In the genomic region with DNA sequence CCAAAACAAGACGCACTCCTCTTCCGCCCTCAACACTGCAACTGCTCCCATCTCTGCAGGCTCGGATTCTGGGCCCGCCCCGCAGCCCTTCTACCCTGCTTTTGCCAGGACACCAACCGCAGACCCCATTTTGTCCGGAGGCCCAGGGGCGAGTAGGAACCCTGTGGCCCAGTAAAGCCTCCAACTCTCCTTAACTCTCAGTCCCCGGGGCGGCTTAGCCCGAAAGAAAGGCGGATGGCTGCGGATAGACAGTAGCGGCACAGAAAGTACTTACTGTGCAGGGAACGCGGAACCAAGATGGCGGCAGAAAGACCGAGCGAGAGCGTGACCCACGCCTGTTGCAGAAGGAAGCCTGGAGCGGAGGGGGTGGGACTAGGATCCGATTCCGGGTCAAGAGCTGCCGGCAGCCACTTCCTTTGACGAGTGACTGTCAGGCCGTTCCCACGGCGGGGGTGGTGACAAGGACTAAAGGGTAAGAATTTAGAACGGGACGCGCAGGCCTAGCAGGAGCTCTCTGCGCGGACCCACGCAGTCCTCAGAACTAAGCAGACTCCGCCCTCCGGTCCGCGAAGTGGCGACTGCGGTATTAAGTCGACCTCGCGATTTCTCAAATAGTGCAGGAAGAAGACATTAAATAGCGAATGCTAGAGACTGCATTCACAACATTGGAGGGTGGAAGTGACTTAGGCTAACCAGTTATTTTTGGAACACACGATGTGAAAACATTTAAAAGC, we compare ENCODE assay signal across 8 cellular contexts. TPM values are rescaled to one million over a fixed set of nuclear protein-coding genes. Genes with fewer than 3 reads are reported as not detected.
A peak's percentile ranks its signal among the peaks of the same experiment; 100 is the strongest.
DNase-seq lines count a peak whose midpoint lies in the region; ATAC-seq and TF ChIP-seq lines count a peak whose summit lies in the region.

TSS of gene NACA (minus strand) at position 311 of the 734 bp plus-strand sequence. CDS start 778 bp downstream, outside the sequence.

- CTCF ChIA-PET in activated CD4-positive, alpha-beta T cell treated with anti-CD3 and anti-CD28 coated beads for 36 hours (lab: Charles Lee): interaction anchor here (0.6 to 2.4 kb wide), 12 partner anchors 10 to 354 kb away, joined by 3 to 16 read pairs (median 4); partner anchors contain the start of gene ATP5F1B

- peak; percentile 94 for ATAC-seq in HG03442 (IDR thresholded peaks at IDR 0.05; ENCODE audit: unreplicated experiment)
- peak; percentile 96 for ATAC-seq in activated CD4-positive, alpha-beta T cell treated with anti-CD3 and anti-CD28 coated beads for 36 hours

- peak within 1 kb of the TSS; percentile 97 for H3K4me3 Mint-ChIP-seq in activated CD4-positive, alpha-beta T cell treated with anti-CD3 and anti-CD28 coated beads for 36 hours

- DNase-seq in Ammon's horn (ENCODE audit: low spot score): peak; percentile 99
- peak; percentile 97 for DNase-seq in GM19238 (ENCODE audit: insufficient read length, low spot score)
- peak; percentile 94 to 97 for DNase-seq in NCI-H524 (lab: John Stamatoyannopoulos, UW)
- peak; percentile 99 for DNase-seq in activated CD4-positive, alpha-beta T cell treated with anti-CD3 and anti-CD28 coated beads for 36 hours
- DNase-seq in choroid plexus epithelial cell (ENCODE audit: low read depth): peak; percentile 99
- peak; percentile 97 for DNase-seq in kidney glomerular epithelial cell (lab: John Stamatoyannopoulos, UW)
- DNase-seq in stimulated activated CD4-positive, alpha-beta T cell treated with anti-CD3 and anti-CD28 coated beads, Interleukin-1b, Interleukin-23, amount 100 ng/mL, for 1 hour (ENCODE audit: low read depth in 2 of 2): peak; percentile 93

- no peaks in the 10 kb centered on the region for H3K9me3 Mint-ChIP-seq in activated CD4-positive, alpha-beta T cell treated with anti-CD3 and anti-CD28 coated beads for 36 hours (ENCODE audit: low read depth)

- POLR2A ChIA-PET in activated CD4-positive, alpha-beta T cell treated with anti-CD3 and anti-CD28 coated beads for 36 hours (lab: Charles Lee): interaction anchor here (0.5 to 2.4 kb wide), 21 partner anchors 8 to 994 kb away, joined by 3 to 37 read pairs (median 4); partner anchors contain the start of genes ATP5F1B, NEMP1 and PTGES3

- peaks cover 43% of the 10 kb centered on the region for H3K4me1 Mint-ChIP-seq in activated CD4-positive, alpha-beta T cell treated with anti-CD3 and anti-CD28 coated beads for 36 hours

- intact Hi-C loops in activated CD4-positive, alpha-beta T cell treated with anti-CD3 and anti-CD28 coated beads for 36 hours (cut with DNase I, micrococcal nuclease): loop anchor here (1.0 to 10.0 kb wide), 14 partner anchors 27 to 896 kb away; partner anchors contain the start of genes PRIM1 (in 2 of the 2), PTGES3 (in 2 of the 2), BAZ2A (in 1 of the 2) and DNAJC14 (in 1 of the 2)

- H3K4me3 ChIP-seq in choroid plexus epithelial cell (ENCODE audit: low read depth, low read length): peak within 1 kb of the TSS; percentile 99

- TF ChIP-seq CTCF in choroid plexus epithelial cell (conservative IDR thresholded peaks at IDR 0.05; ENCODE audit: low read depth, low read length): no peak

- H3K27ac Mint-ChIP-seq in activated CD4-positive, alpha-beta T cell treated with anti-CD3 and anti-CD28 coated beads for 36 hours: peak within 1 kb of the TSS; percentile 99

- peaks cover 71% of the 10 kb centered on the region for H3K36me3 Mint-ChIP-seq in activated CD4-positive, alpha-beta T cell treated with anti-CD3 and anti-CD28 coated beads for 36 hours (ENCODE audit: low read depth)

- H3K27me3 Mint-ChIP-seq in activated CD4-positive, alpha-beta T cell treated with anti-CD3 and anti-CD28 coated beads for 36 hours: no peaks in the 10 kb centered on the region

RNA-seq across cellular contexts. Expression of gene NACA, which starts in this region (rescaled TPM):
- 1,000 to 10,000 TPM; 1,215 to 1,231 TPM for total RNA-seq in activated CD4-positive, alpha-beta T cell treated with anti-CD3 and anti-CD28 coated beads for 36 hours

Comparison
In these comparisons a context has a peak if more than half of its experiments do, and no peak if none do; other contexts are left out.
1. Peak in every context shown above with its lines: DNase-seq, ATAC-seq and H3K4me3 ChIP-seq.